In genomic region chr20:51532577-51533191, GRCh38 we compare ENCODE assay signal across 8 cellular contexts. TPM values are rescaled to one million over a fixed set of nuclear protein-coding genes. Genes with fewer than 3 reads are reported as not detected.
DNase-seq lines count a peak whose midpoint lies in the region; ATAC-seq lines count a peak whose summit lies in the region.

No MANE protein-coding gene starts in this region.

- H3K4me3 ChIP-seq in skeletal muscle satellite cell (ENCODE audit: low read length), result no peak overlapping the region

- peaks cover 17% of the 10 kb centered on the region for H3K4me1 ChIP-seq in skeletal muscle satellite cell (ENCODE audit: control insufficient read depth, insufficient read depth, low read length)

- H3K4me1 Mint-ChIP-seq in activated T-helper 1 cell treated with anti-CD3 and anti-CD28 coated beads, Interleukin-12 subunit alpha, Interleukin-12 subunit beta, Interleukin-2, Interleukin-4 antibody, amounts not matched to agents 30 ng/mL and 10 ng/mL and 1 ng/mL, durations not matched to agents 14 hours and 24 hours and 36 hours (ENCODE audit: low read depth), result peaks cover 93% of the 10 kb centered on the region

- peak; percentile 83 for DNase-seq in GM03348 (ENCODE audit: low spot score)
- DNase-seq in activated T-helper 1 cell treated with anti-CD3 and anti-CD28 coated beads, Interleukin-12 subunit alpha, Interleukin-12 subunit beta, Interleukin-2, Interleukin-4 antibody, amounts not matched to agents 30 ng/mL and 10 ng/mL and 1 ng/mL, durations not matched to agents 14 hours and 24 hours and 36 hours (ENCODE audit: low spot score), result no peak
- peak; percentile 69 for DNase-seq in left cardiac atrium
- DNase-seq in germinal center (ENCODE audit: low spot score), result no peak
- no peak for DNase-seq in NCI-H1048 (lab: John Stamatoyannopoulos, UW)
- DNase-seq in OCI-M2 (lab: John Stamatoyannopoulos, UW; ENCODE audit: unreplicated experiment), result no peak

- peak overlapping the region; percentile 8 for H3K9ac ChIP-seq in skeletal muscle satellite cell (ENCODE audit: low read depth, low read length)

- no peaks in the 10 kb centered on the region for H3K9me3 ChIP-seq in skeletal muscle satellite cell (replicated peaks; ENCODE audit: low read length)

- H3K9me3 Mint-ChIP-seq in activated T-helper 1 cell treated with anti-CD3 and anti-CD28 coated beads, Interleukin-12 subunit alpha, Interleukin-12 subunit beta, Interleukin-2, Interleukin-4 antibody, amounts not matched to agents 30 ng/mL and 10 ng/mL and 1 ng/mL, durations not matched to agents 14 hours and 24 hours and 36 hours, result no peaks in the 10 kb centered on the region

- no peak overlapping the region for H3K4me3 Mint-ChIP-seq in activated T-helper 1 cell treated with anti-CD3 and anti-CD28 coated beads, Interleukin-12 subunit alpha, Interleukin-12 subunit beta, Interleukin-2, Interleukin-4 antibody, amounts not matched to agents 30 ng/mL and 10 ng/mL and 1 ng/mL, durations not matched to agents 14 hours and 24 hours and 36 hours

- H3K27ac Mint-ChIP-seq in activated T-helper 1 cell treated with anti-CD3 and anti-CD28 coated beads, Interleukin-12 subunit alpha, Interleukin-12 subunit beta, Interleukin-2, Interleukin-4 antibody, amounts not matched to agents 30 ng/mL and 10 ng/mL and 1 ng/mL, durations not matched to agents 14 hours and 24 hours and 36 hours, result peak overlapping the region; percentile 79

- H3K27me3 Mint-ChIP-seq in activated T-helper 1 cell treated with anti-CD3 and anti-CD28 coated beads, Interleukin-12 subunit alpha, Interleukin-12 subunit beta, Interleukin-2, Interleukin-4 antibody, amounts not matched to agents 30 ng/mL and 10 ng/mL and 1 ng/mL, durations not matched to agents 14 hours and 24 hours and 36 hours (ENCODE audit: insufficient read depth), result no peaks in the 10 kb centered on the region

- peak overlapping the region; percentile 39 for H3K4me2 ChIP-seq in skeletal muscle satellite cell (ENCODE audit: low read length)

- H3K27me3 ChIP-seq in skeletal muscle satellite cell (ENCODE audit: control insufficient read depth, insufficient read depth, low read length), result peaks cover 26% of the 10 kb centered on the region

- H3K36me3 Mint-ChIP-seq in activated T-helper 1 cell treated with anti-CD3 and anti-CD28 coated beads, Interleukin-12 subunit alpha, Interleukin-12 subunit beta, Interleukin-2, Interleukin-4 antibody, amounts not matched to agents 30 ng/mL and 10 ng/mL and 1 ng/mL, durations not matched to agents 14 hours and 24 hours and 36 hours (ENCODE audit: low read depth), result peaks cover 49% of the 10 kb centered on the region

- H3K36me3 ChIP-seq in skeletal muscle satellite cell (ENCODE audit: insufficient read depth, low read length), result no peaks in the 10 kb centered on the region

- peak; percentile 55 to 62 for ATAC-seq in left cardiac atrium
- ATAC-seq in GM18907 (IDR thresholded peaks at IDR 0.05; ENCODE audit: unreplicated experiment), result no peak

- intact Hi-C loops in activated T-helper 1 cell treated with anti-CD3 and anti-CD28 coated beads, Interleukin-12 subunit alpha, Interleukin-12 subunit beta, Interleukin-2, Interleukin-4 antibody, amounts not matched to agents 30 ng/mL and 10 ng/mL and 1 ng/mL, durations not matched to agents 14 hours and 24 hours and 36 hours (cut with micrococcal nuclease), result no loop called here
- intact Hi-C loops in left cardiac atrium (cut with DNase I), result no loop called here

RNA-seq across cellular contexts. Expression of gene NFATC2, which starts 9.8 kb away (rescaled TPM):
- total RNA-seq in activated T-helper 1 cell treated with anti-CD3 and anti-CD28 coated beads, Interleukin-12 subunit alpha, Interleukin-12 subunit beta, Interleukin-2, Interleukin-4 antibody, amounts not matched to agents 30 ng/mL and 10 ng/mL and 1 ng/mL, durations not matched to agents 14 hours and 24 hours and 36 hours, result 84.0 and 86.4 TPM in 2 replicates
- 1 to 10 TPM; 5.7 to 7.0 TPM for total RNA-seq in left cardiac atrium
- total RNA-seq in skeletal muscle satellite cell (2012; rRNA removed), result under 0.01 and 0.22 TPM in 2 replicates

Comparison
In these comparisons a context has a peak if more than half of its experiments do, and no peak if none do; other contexts are left out.
1. DNase-seq: peak in GM03348 (single experiment) and left cardiac atrium (single experiment); none in activated T-helper 1 cell treated with anti-CD3 and anti-CD28 coated beads, Interleukin-12 subunit alpha, Interleukin-12 subunit beta, Interleukin-2, Interleukin-4 antibody, amounts not matched to agents 30 ng/mL and 10 ng/mL and 1 ng/mL, durations not matched to agents 14 hours and 24 hours and 36 hours (single experiment), germinal center (single experiment), NCI-H1048 (single experiment) and OCI-M2 (single experiment).
2. RNA of gene NFATC2, which starts 9.8 kb away (total RNA-seq): 84.0 to 86.4 TPM in activated T-helper 1 cell treated with anti-CD3 and anti-CD28 coated beads, Interleukin-12 subunit alpha, Interleukin-12 subunit beta, Interleukin-2, Interleukin-4 antibody, amounts not matched to agents 30 ng/mL and 10 ng/mL and 1 ng/mL, durations not matched to agents 14 hours and 24 hours and 36 hours; 5.7 to 7.0 TPM in left cardiac atrium; every median in the first group is over 10 times any median in the second.